In the genomic region with DNA sequence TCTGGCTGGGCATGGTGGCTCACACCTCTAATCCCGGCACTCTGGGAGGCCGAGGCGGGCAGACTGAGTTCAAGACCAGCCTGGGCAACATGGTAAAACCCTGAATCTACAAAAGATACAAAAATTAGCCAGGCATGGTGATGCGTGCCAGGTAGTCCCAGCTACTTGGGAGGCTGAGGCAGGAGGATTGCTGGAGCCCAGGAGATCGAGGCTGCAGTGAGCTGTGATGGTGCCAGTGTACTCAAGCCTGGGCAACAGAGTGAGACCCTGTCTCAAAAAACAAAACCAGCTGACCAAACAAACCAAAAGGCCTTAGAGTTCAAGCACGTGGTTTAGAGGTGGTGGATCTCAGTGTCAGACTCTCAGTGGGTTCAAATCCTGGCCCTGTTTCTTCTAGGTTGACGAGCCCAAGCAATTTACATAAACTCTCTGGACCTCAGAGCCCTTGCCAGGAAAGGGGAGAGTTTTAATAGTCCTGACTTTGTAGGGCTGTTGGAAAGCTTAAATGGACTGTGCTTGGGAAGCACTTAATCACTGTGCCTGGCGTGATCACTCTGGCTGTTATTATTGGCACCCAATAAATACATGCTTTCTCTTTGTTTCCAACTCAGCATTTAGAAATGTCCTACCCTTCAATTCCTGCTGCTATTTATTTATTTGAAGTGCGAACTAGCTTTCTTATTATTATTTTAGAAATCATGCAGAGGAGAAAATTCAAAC, we compare ENCODE assay signal across 10 cellular contexts. TPM values are rescaled to one million over a fixed set of nuclear protein-coding genes. Genes with fewer than 3 reads are reported as not detected.
DNase-seq lines count a peak whose midpoint lies in the region; ATAC-seq and TF ChIP-seq lines count a peak whose summit lies in the region.
"Had no signal": no experiment of that assay in that cellular context is flagged by ENCODE, and none has a peak within 500 bp of the region (broad histone marks: within the 10 kb centered on the region; RNA-seq: fewer than 3 reads in every experiment).

No MANE protein-coding gene starts in this region.

- peak overlapping the region; percentile 61 for H3K4me2 ChIP-seq in osteoblast (ENCODE audit: insufficient read depth, low read length)

- no peaks in the 10 kb centered on the region for H3K27me3 ChIP-seq in Panc1 (ENCODE audit: control insufficient read depth, insufficient read depth, low read length)
- no peaks in the 10 kb centered on the region for H3K27me3 ChIP-seq in osteoblast (ENCODE audit: insufficient read depth, low read length)

- H3K36me3 ChIP-seq in Panc1 (ENCODE audit: control insufficient read depth, insufficient read depth, low read length) (no peaks in the 10 kb centered on the region; the same call in 1 of the 2 replicates), osteoblast (ENCODE audit: insufficient read depth, low read length) (peaks cover 5% of the 10 kb centered on the region)
- H3K36me3 ChIP-seq: prostate gland had no signal

- H3K27ac ChIP-seq in Panc1 (ENCODE audit: low read length), result peak overlapping the region; percentile 99
- H3K27ac ChIP-seq in osteoblast (ENCODE audit: low read depth, low read length), result peak overlapping the region; percentile 93

- H3K4me1 ChIP-seq in Panc1 (ENCODE audit: control insufficient read depth, insufficient read depth, low read length) (peaks cover 96% of the 10 kb centered on the region), osteoblast (ENCODE audit: insufficient read depth, low read length) (peaks cover 66% of the 10 kb centered on the region)
- H3K4me1 ChIP-seq: prostate gland had no signal

- CTCF ChIA-PET in Panc1 (lab: Charles Lee), result no interaction called here

- peaks cover 59% of the 10 kb centered on the region for H3K79me2 ChIP-seq in osteoblast (ENCODE audit: insufficient read depth, low read length)

- H2AFZ ChIP-seq in osteoblast (ENCODE audit: low read length), result no peak overlapping the region

- peaks cover 15% of the 10 kb centered on the region for H4K20me1 ChIP-seq in osteoblast (ENCODE audit: insufficient read depth, low read length)

- in situ Hi-C loops in Panc1 (cut with HindIII; ENCODE audit: low pct_unique_long_range_greater_than_20kb, low sequenced_read_pairs), result no loop called here

- H3K9me3 ChIP-seq in Panc1 (ENCODE audit: control insufficient read depth, insufficient read depth, low read depth, low read length), result no peaks in the 10 kb centered on the region
- H3K9me3 ChIP-seq in osteoblast (ENCODE audit: low read depth, low read length), result no peaks in the 10 kb centered on the region
- H3K9me3 ChIP-seq: prostate gland had no signal

- TF ChIP-seq CTCF in AG10803 (conservative IDR thresholded peaks at IDR 0.05; ENCODE audit: low read length), result no peak
- no peak for TF ChIP-seq CTCF in Panc1 (IDR thresholded peaks at IDR 0.05)
- no peak for TF ChIP-seq CTCF in osteoblast (IDR thresholded peaks at IDR 0.05; ENCODE audit: extremely low read depth, low read depth, low read length)

- ATAC-seq in Panc1, result no peak
- ATAC-seq in HG03469 (IDR thresholded peaks at IDR 0.05; ENCODE audit: unreplicated experiment), result no peak
- no peak for ATAC-seq in GM21825 (IDR thresholded peaks at IDR 0.05; ENCODE audit: unreplicated experiment)

- intact Hi-C loops in Panc1 (cut with micrococcal nuclease; ENCODE audit: unreplicated experiment), result loop anchor here (5.0 to 10.0 kb wide), 2 partner anchors 42 to 119 kb away; no protein-coding TSS in a partner anchor

- POLR2A ChIA-PET in Panc1 (lab: Charles Lee), result no interaction called here

- no TSS peak for BruUV-seq in Panc1 (replicated peaks; lab: Mats Ljungman, UMichigan)

- DNase-seq in AG10803 (ENCODE audit: low read depth) (peak; percentile 64), Panc1 (ENCODE audit: low read depth, low spot score) (no peak), fibroblast of gingiva (ENCODE audit: low read depth) (peak; percentile 90), osteoblast (ENCODE audit: insufficient read length, low spot score, missing footprints) (peak; percentile 85), AG08395 (ENCODE audit: low spot score) (no peak), HPDE6-E6E7 (ENCODE audit: extremely low spot score) (no peak)
- DNase-seq: NCI-H69 had no signal

- H3K4me3 ChIP-seq in AG10803 (ENCODE audit: low read length) (no peak overlapping the region), Panc1 (ENCODE audit: low read depth in 2 of 2, low read length in 2 of 2) (no peak overlapping the region), osteoblast (ENCODE audit: insufficient read depth, low read length) (peak overlapping the region; percentile 16)
- H3K4me3 ChIP-seq: prostate gland had no signal

RNA-seq across cellular contexts. Expression of a gene that starts 44.7 kb away (rescaled TPM):
- total RNA-seq in Panc1 (2021; ENCODE audit: unreplicated experiment) (296 TPM), osteoblast (33.7 and 37.7 TPM in 2 replicates)
- polyA plus RNA-seq in Panc1 (2012; ENCODE audit: insufficient read length), result 397 TPM

Comparison
In these comparisons a context has a peak if more than half of its experiments do, and no peak if none do; other contexts are left out.
1. DNase-seq: peak in AG10803 (single experiment), fibroblast of gingiva (single experiment) and osteoblast (single experiment); none in Panc1 (single experiment), AG08395 (single experiment) and HPDE6-E6E7 (single experiment).